Comparison of ENCODE assay signal across 31 cellular contexts in the genomic region with DNA sequence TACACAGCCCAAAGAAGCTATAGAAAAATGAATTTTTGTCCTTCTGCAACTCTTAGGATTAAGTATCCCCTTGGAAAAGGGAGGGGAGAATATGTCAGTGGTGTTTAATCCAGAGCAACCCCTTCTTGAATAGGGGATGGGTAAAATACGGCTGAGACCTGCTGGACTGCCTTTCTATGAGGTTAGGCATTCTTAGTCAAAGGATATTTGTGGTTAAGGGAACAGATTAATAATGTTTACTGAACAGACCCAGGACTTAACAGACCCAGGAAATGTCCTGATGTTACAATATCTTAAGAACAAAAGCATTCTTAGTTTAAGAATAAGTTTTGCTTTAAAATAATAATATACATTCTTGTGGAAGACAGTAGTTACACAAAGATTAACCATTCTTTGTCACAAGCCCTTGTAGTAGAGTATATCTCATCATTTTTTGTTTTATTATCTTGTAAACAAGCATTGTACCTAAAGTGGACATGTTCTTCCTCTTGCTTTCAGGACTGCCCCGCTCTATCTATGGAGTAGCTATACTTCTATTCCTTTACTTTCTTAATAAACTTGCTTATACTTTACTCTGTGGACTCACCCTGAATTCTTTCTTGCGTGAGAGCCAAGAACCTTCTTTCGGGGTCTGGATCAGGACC. TPM values are rescaled to one million over a fixed set of nuclear protein-coding genes. Genes with fewer than 3 reads are reported as not detected.
DNase-seq lines count a peak whose midpoint lies in the region; FAIRE-seq and TF ChIP-seq lines count a peak whose summit lies in the region.
"Had no signal": no experiment of that assay in that cellular context is flagged by ENCODE, and none has a peak within 500 bp of the region (broad histone marks: within the 10 kb centered on the region; RNA-seq: fewer than 3 reads in every experiment).

No MANE protein-coding gene starts in this region.

- no peak overlapping the region for H3K4me3 Mint-ChIP-seq in astrocyte (ENCODE audit: unreplicated experiment)
- H3K4me3 Mint-ChIP-seq: activated CD4-positive, alpha-beta T cell treated with anti-CD3 and anti-CD28 coated beads for 36 hours; activated CD8-positive, alpha-beta T cell treated with anti-CD3 and anti-CD28 coated beads, Interleukin-2, amount 10 ng/mL, durations not matched to agents 7 days and 5 days; activated T-helper 17 cell treated with anti-CD3 and anti-CD28 coated beads, Interleukin-2, amount 50 U/mL, for 72 hours; HFFc6; stimulated activated naive CD8-positive, alpha-beta T cell treated with anti-CD3 and anti-CD28 coated beads, Interleukin-15, Interleukin-2, amounts not matched to agents 100 ng/mL and 50 ng/mL, for 24 hours; T-helper 2 cell treated with Interferon-gamma antibody and Interleukin-4, amounts not matched to agents 5 μg/mL and 100 μg/mL, for 36 hours had no signal

- FAIRE-seq in astrocyte (lab: Jason Lieb, UNC) (no peak), HTR-8/SVneo (lab: Jason Lieb, UNC) (no peak)
- FAIRE-seq: pancreas, urothelium cell line had no signal

- H3K79me2 ChIP-seq in astrocyte (ENCODE audit: insufficient read depth, low read length): no peaks in the 10 kb centered on the region
- H3K79me2 ChIP-seq in fibroblast of lung (ENCODE audit: control insufficient read depth, insufficient read depth, low read length): no peaks in the 10 kb centered on the region

- H3K27me3 ChIP-seq in astrocyte (ENCODE audit: insufficient read depth, low read length) (no peaks in the 10 kb centered on the region), fibroblast of lung (ENCODE audit: control insufficient read depth, insufficient read depth, low read length) (no peaks in the 10 kb centered on the region), skeletal muscle satellite cell (ENCODE audit: control insufficient read depth, insufficient read depth, low read length) (no peaks in the 10 kb centered on the region)
- H3K27me3 ChIP-seq: left lung, pancreas, spleen had no signal

- H4K20me1 ChIP-seq in astrocyte (ENCODE audit: insufficient read depth, low read length): no peaks in the 10 kb centered on the region
- H4K20me1 ChIP-seq in fibroblast of lung (ENCODE audit: control insufficient read depth, extremely low read depth, insufficient read depth, low read length): no peaks in the 10 kb centered on the region

- no peak for TF ChIP-seq CTCF in astrocyte (IDR thresholded peaks at IDR 0.05; ENCODE audit: insufficient read depth, low read depth, low read length)
- no peak for TF ChIP-seq CTCF in fibroblast of lung (conservative IDR thresholded peaks at IDR 0.05 in 1 of 2, IDR thresholded peaks at IDR 0.05 in 1 of 2; ENCODE audit: low read depth in 1 of 2, low read length in 2 of 2)

- H3K36me3 ChIP-seq in astrocyte (ENCODE audit: insufficient read depth, low read length) (no peaks in the 10 kb centered on the region), fibroblast of lung (ENCODE audit: control insufficient read depth, insufficient read depth, low read length) (no peaks in the 10 kb centered on the region), skeletal muscle satellite cell (ENCODE audit: insufficient read depth, low read length) (no peaks in the 10 kb centered on the region)
- H3K36me3 ChIP-seq: left lung, pancreas, spleen, thoracic aorta had no signal

- H3K9me3 ChIP-seq in astrocyte (ENCODE audit: insufficient read depth, low read depth, low read length): no peaks in the 10 kb centered on the region
- H3K9me3 ChIP-seq in fibroblast of lung (ENCODE audit: control insufficient read depth, insufficient read depth, low read depth, low read length): no peaks in the 10 kb centered on the region
- no peaks in the 10 kb centered on the region for H3K9me3 ChIP-seq in skeletal muscle satellite cell (replicated peaks; ENCODE audit: low read length)
- H3K9me3 ChIP-seq: Caco-2, left lung, pancreas, thoracic aorta had no signal

- H3K4me2 ChIP-seq in astrocyte (ENCODE audit: low read length) (peak overlapping the region; percentile 25), fibroblast of lung (ENCODE audit: extremely low read depth, insufficient read depth, low read length) (no peak overlapping the region), skeletal muscle satellite cell (ENCODE audit: low read length) (peak overlapping the region; percentile 39)

- no peak overlapping the region for H3K4me3 ChIP-seq in astrocyte (ENCODE audit: insufficient read depth, low read depth, low read length)
- no peak overlapping the region for H3K4me3 ChIP-seq in fibroblast of lung (replicated peaks in 1 of 4; ENCODE audit: control extremely low read depth in 1 of 4, insufficient read depth in 1 of 4, low read depth in 3 of 4, low read length in 4 of 4)
- H3K4me3 ChIP-seq in skeletal muscle satellite cell (ENCODE audit: low read length): no peak overlapping the region
- H3K4me3 ChIP-seq: left lung, pancreas, spleen, thoracic aorta had no signal

- H2AFZ ChIP-seq in astrocyte (ENCODE audit: low read depth, low read length): no peak overlapping the region
- H2AFZ ChIP-seq in fibroblast of lung (ENCODE audit: low read length): no peak overlapping the region

- peak; percentile 15 for DNase-seq in NCI-H526 treated with DMSO at 0.1 percent for 48 hours (lab: John Stamatoyannopoulos, UW)
- no peak for DNase-seq in NCI-H526 (lab: John Stamatoyannopoulos, UW)
- DNase-seq in astrocyte (ENCODE audit: low read depth): peak; percentile 76
- DNase-seq in fibroblast of lung (ENCODE audit: low read depth in 2 of 2): peak; percentile 23 to 76
- no peak for DNase-seq in NCI-H1694 treated with DMSO at 0.1 percent for 48 hours (lab: John Stamatoyannopoulos, UW)
- DNase-seq in T-helper 1 cell: no peak
- DNase-seq in HTR-8/SVneo (ENCODE audit: insufficient read length, low spot score): no peak
- DNase-seq: activated CD4-positive, alpha-beta T cell treated with anti-CD3 and anti-CD28 coated beads for 36 hours; activated CD8-positive, alpha-beta T cell treated with anti-CD3 and anti-CD28 coated beads, Interleukin-2, amount 10 ng/mL, durations not matched to agents 7 days and 5 days; Caco-2; cerebellar nuclear complex; GOT3; HFFc6; left lung; MM.1S; NCI-H2029; NCI-H524 treated with DMSO at 0.1 percent for 48 hours; NK-92 treated with Interleukin-12 subunit alpha and Interleukin-12 subunit beta, amount 100 ng/mL, for 24 hours; pancreas; SHP77; spleen; stimulated activated CD8-positive, alpha-beta memory T cell treated with anti-CD3 and anti-CD28 coated beads, Interleukin-4, amount 100 ng/mL, for 48 hours had no signal

- no peaks in the 10 kb centered on the region for H3K36me3 Mint-ChIP-seq in astrocyte (ENCODE audit: low read depth, unreplicated experiment)
- H3K36me3 Mint-ChIP-seq: activated naive CD4-positive, alpha-beta T cell treated with anti-CD3 and anti-CD28 coated beads, Interleukin-2, amount 50 U/mL, for 72 hours had no signal

- H3K9ac ChIP-seq in astrocyte (ENCODE audit: low read length) (no peak overlapping the region), fibroblast of lung (ENCODE audit: insufficient read depth, low read length) (no peak overlapping the region), skeletal muscle satellite cell (ENCODE audit: low read depth, low read length) (no peak overlapping the region)

- peaks cover 3% of the 10 kb centered on the region for H3K27me3 Mint-ChIP-seq in astrocyte (ENCODE audit: low read depth, unreplicated experiment)

- H3K9me3 Mint-ChIP-seq in astrocyte (ENCODE audit: unreplicated experiment): peaks cover 6% of the 10 kb centered on the region
- H3K9me3 Mint-ChIP-seq: activated T-helper 17 cell treated with anti-CD3 and anti-CD28 coated beads, Interleukin-2, amount 50 U/mL, for 72 hours; stimulated activated naive CD8-positive, alpha-beta T cell treated with anti-CD3 and anti-CD28 coated beads, Interleukin-15, Interleukin-2, amounts not matched to agents 100 ng/mL and 50 ng/mL, for 24 hours; T-helper 2 cell treated with Interferon-gamma antibody and Interleukin-4, amounts not matched to agents 5 μg/mL and 100 μg/mL, for 36 hours had no signal

- H3K27ac Mint-ChIP-seq in astrocyte (ENCODE audit: unreplicated experiment): no peak overlapping the region
- H3K27ac Mint-ChIP-seq: activated CD4-positive, alpha-beta T cell treated with anti-CD3 and anti-CD28 coated beads for 36 hours; activated CD8-positive, alpha-beta T cell treated with anti-CD3 and anti-CD28 coated beads, Interleukin-2, amount 10 ng/mL, durations not matched to agents 7 days and 5 days; activated naive CD4-positive, alpha-beta T cell treated with anti-CD3 and anti-CD28 coated beads, Interleukin-2, amount 50 U/mL, for 72 hours; activated T-helper 17 cell treated with anti-CD3 and anti-CD28 coated beads, Interleukin-2, amount 50 U/mL, for 72 hours; HFFc6; stimulated activated naive CD8-positive, alpha-beta T cell treated with anti-CD3 and anti-CD28 coated beads, Interleukin-15, Interleukin-2, amounts not matched to agents 100 ng/mL and 50 ng/mL, for 24 hours; T-helper 2 cell treated with Interferon-gamma antibody and Interleukin-4, amounts not matched to agents 5 μg/mL and 100 μg/mL, for 36 hours had no signal

- H3K4me1 Mint-ChIP-seq in astrocyte (ENCODE audit: low read depth, unreplicated experiment): peaks cover 13% of the 10 kb centered on the region
- H3K4me1 Mint-ChIP-seq: activated CD4-positive, alpha-beta T cell treated with anti-CD3 and anti-CD28 coated beads for 36 hours; activated T-helper 17 cell treated with anti-CD3 and anti-CD28 coated beads, Interleukin-2, amount 50 U/mL, for 72 hours had no signal

- H3K4me1 ChIP-seq in astrocyte (ENCODE audit: insufficient read depth, low read length) (peaks cover 19% of the 10 kb centered on the region), fibroblast of lung (ENCODE audit: control insufficient read depth, extremely low read depth, insufficient read depth, low read length) (peaks cover 3% of the 10 kb centered on the region), skeletal muscle satellite cell (ENCODE audit: control insufficient read depth, insufficient read depth, low read length) (peaks cover 19% of the 10 kb centered on the region)
- H3K4me1 ChIP-seq: left lung, pancreas, spleen had no signal

- H3K27ac ChIP-seq in astrocyte (ENCODE audit: low read depth, low read length) (no peak overlapping the region), fibroblast of lung (ENCODE audit: insufficient read depth, low read length) (no peak overlapping the region)
- H3K27ac ChIP-seq: 22Rv1, C4-2B, left lung, pancreas, spleen, thoracic aorta had no signal

RNA-seq across cellular contexts. Expression of gene B3GALNT1, which starts 43.8 kb away (rescaled TPM):
- total RNA-seq in astrocyte (11.1 and 12.8 TPM in 2 replicates), fibroblast of lung (13.1 and 15.9 TPM in 2 replicates)
- 13.0 and 17.9 TPM in 2 replicates for polyA plus RNA-seq in fibroblast of lung
- 11.1 and 13.0 TPM in 2 replicates for polyA plus RNA-seq in fibroblast of lung (2012)
- polyA minus RNA-seq in fibroblast of lung (ENCODE audit: low replicate concordance): 43.2 and 56.8 TPM in 2 replicates
- total RNA-seq in skeletal muscle satellite cell (2012; rRNA removed): 6.6 and 8.4 TPM in 2 replicates

Comparison
In these comparisons a context has a peak if more than half of its experiments do, and no peak if none do; other contexts are left out.
1. DNase-seq: peak in NCI-H526 treated with DMSO at 0.1 percent for 48 hours (single experiment), astrocyte (single experiment) and fibroblast of lung (2 of 2); none in NCI-H526 (0 of 2), NCI-H1694 treated with DMSO at 0.1 percent for 48 hours (single experiment), T-helper 1 cell (0 of 5) and HTR-8/SVneo (single experiment).